Comparison of ENCODE assay signal across 8 cellular contexts in genomic region chr3:53846134-53846850, GRCh38. TPM values are rescaled to one million over a fixed set of nuclear protein-coding genes. Genes with fewer than 3 reads are reported as not detected.
DNase-seq lines count a peak whose midpoint lies in the region; ATAC-seq and TF ChIP-seq lines count a peak whose summit lies in the region.

A gene with protein sequence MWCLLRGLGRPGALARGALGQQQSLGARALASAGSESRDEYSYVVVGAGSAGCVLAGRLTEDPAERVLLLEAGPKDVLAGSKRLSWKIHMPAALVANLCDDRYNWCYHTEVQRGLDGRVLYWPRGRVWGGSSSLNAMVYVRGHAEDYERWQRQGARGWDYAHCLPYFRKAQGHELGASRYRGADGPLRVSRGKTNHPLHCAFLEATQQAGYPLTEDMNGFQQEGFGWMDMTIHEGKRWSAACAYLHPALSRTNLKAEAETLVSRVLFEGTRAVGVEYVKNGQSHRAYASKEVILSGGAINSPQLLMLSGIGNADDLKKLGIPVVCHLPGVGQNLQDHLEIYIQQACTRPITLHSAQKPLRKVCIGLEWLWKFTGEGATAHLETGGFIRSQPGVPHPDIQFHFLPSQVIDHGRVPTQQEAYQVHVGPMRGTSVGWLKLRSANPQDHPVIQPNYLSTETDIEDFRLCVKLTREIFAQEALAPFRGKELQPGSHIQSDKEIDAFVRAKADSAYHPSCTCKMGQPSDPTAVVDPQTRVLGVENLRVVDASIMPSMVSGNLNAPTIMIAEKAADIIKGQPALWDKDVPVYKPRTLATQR (minus strand): TSS chr3:53846419. CDS start chr3:53824008, 22,411 bp downstream.
A gene with protein sequence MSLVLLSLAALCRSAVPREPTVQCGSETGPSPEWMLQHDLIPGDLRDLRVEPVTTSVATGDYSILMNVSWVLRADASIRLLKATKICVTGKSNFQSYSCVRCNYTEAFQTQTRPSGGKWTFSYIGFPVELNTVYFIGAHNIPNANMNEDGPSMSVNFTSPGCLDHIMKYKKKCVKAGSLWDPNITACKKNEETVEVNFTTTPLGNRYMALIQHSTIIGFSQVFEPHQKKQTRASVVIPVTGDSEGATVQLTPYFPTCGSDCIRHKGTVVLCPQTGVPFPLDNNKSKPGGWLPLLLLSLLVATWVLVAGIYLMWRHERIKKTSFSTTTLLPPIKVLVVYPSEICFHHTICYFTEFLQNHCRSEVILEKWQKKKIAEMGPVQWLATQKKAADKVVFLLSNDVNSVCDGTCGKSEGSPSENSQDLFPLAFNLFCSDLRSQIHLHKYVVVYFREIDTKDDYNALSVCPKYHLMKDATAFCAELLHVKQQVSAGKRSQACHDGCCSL (plus strand): TSS chr3:53846568. CDS start chr3:53846589, 21 bp downstream.

- BruUV-seq in MCF 10A (replicated peaks; lab: Mats Ljungman, UMichigan), result no TSS peak

- peaks cover 67% of the 10 kb centered on the region for H3K27me3 Mint-ChIP-seq in activated T-cell treated with anti-CD3 and anti-CD28 coated beads, Interleukin-2, amount 50 U/mL, for 24 hours
- H3K27me3 Mint-ChIP-seq in MCF 10A (ENCODE audit: insufficient read depth, unreplicated experiment) (no peaks in the 10 kb centered on the region), immature natural killer cell (ENCODE audit: low read depth in 3 of 3) (peaks cover 5 to 24% (median 13%) of the 10 kb centered on the region in 3 donors)

- H3K9me3 Mint-ChIP-seq in activated T-cell treated with anti-CD3 and anti-CD28 coated beads, Interleukin-2, amount 50 U/mL, for 24 hours, result no peaks in the 10 kb centered on the region
- H3K9me3 Mint-ChIP-seq in MCF 10A (ENCODE audit: unreplicated experiment) (no peaks in the 10 kb centered on the region), immature natural killer cell (no peaks in the 10 kb centered on the region)

- no peak within 1 kb of the TSS for H3K27ac Mint-ChIP-seq in activated T-cell treated with anti-CD3 and anti-CD28 coated beads, Interleukin-2, amount 50 U/mL, for 24 hours
- H3K27ac Mint-ChIP-seq in MCF 10A (ENCODE audit: low read depth, unreplicated experiment) (no peak within 1 kb of the TSS), immature natural killer cell (no peak within 1 kb of the TSS)

- peak; percentile 44 for DNase-seq in activated T-cell treated with anti-CD3 and anti-CD28 coated beads, Interleukin-2, amount 50 U/mL, for 24 hours
- DNase-seq in activated T-cell treated with anti-CD3 and anti-CD28 coated beads, Interleukin-2, amount 50 U/mL, for 1 hour, result no peak
- DNase-seq in NCI-H446 treated with DMSO at 0.1 percent for 48 hours (lab: John Stamatoyannopoulos, UW) (peak; percentile 9), MCF 10A (ENCODE audit: unreplicated experiment) (peak; percentile 33), immature natural killer cell (no peak)
- DNase-seq in activated effector memory CD4-positive, alpha-beta T cell treated with Interleukin-2 at 50 U/mL for 16 hours, result no peak

- CTCF ChIA-PET in MCF 10A (lab: Yijun Ruan, JAX), result interaction anchor here (0.5 to 1.0 kb wide), 4 partner anchors 19 to 1704 kb away, joined by 3 to 6 read pairs (median 4); no protein-coding TSS in a partner anchor

- no peak for TF ChIP-seq CTCF in MCF 10A (IDR thresholded peaks at IDR 0.05; ENCODE audit: unreplicated experiment)

- H3K4me3 ChIP-seq in skin epidermis, result peak within 1 kb of the TSS; percentile 34 to 79 (median 50)

- peaks cover 9% of the 10 kb centered on the region for H3K4me1 Mint-ChIP-seq in activated T-cell treated with anti-CD3 and anti-CD28 coated beads, Interleukin-2, amount 50 U/mL, for 24 hours (ENCODE audit: low read depth)
- no peaks in the 10 kb centered on the region for H3K4me1 Mint-ChIP-seq in MCF 10A (ENCODE audit: insufficient read depth, unreplicated experiment)
- peaks cover 6 to 13% of the 10 kb centered on the region in 2 donors for H3K4me1 Mint-ChIP-seq in immature natural killer cell

- intact Hi-C loops in MCF 10A (cut with micrococcal nuclease), result no loop called here

- POLR2A ChIA-PET in MCF 10A (lab: Yijun Ruan, JAX), result interaction anchor here (0.8 kb wide), 1 partner anchor 45 kb away, joined by 4 read pairs; the partner anchor contains the start of gene SELENOK

- peak within 1 kb of the TSS in 10 of 21 experiments; percentile 9 to 78 (median 62) for H3K27ac ChIP-seq in skin epidermis

- peak; percentile 32 for ATAC-seq in HG02588 (IDR thresholded peaks at IDR 0.05; ENCODE audit: unreplicated experiment)

- H3K36me3 Mint-ChIP-seq in activated T-cell treated with anti-CD3 and anti-CD28 coated beads, Interleukin-2, amount 50 U/mL, for 24 hours (ENCODE audit: low read depth), result no peaks in the 10 kb centered on the region
- H3K36me3 Mint-ChIP-seq in MCF 10A (ENCODE audit: insufficient read depth, unreplicated experiment) (no peaks in the 10 kb centered on the region), immature natural killer cell (no peaks in the 10 kb centered on the region)

- H3K4me3 Mint-ChIP-seq in activated T-cell treated with anti-CD3 and anti-CD28 coated beads, Interleukin-2, amount 50 U/mL, for 24 hours, result peak within 1 kb of the TSS; percentile 60
- H3K4me3 Mint-ChIP-seq in MCF 10A (ENCODE audit: unreplicated experiment), result peak within 1 kb of the TSS; percentile 61
- H3K4me3 Mint-ChIP-seq in immature natural killer cell, result peak within 1 kb of the TSS; percentile 38 to 69 (median 61)

RNA-seq across cellular contexts. Expression of the first gene that starts in this region (rescaled TPM):
- total RNA-seq in MCF 10A (2022), result 0.49 and 0.56 TPM in 2 replicates
- not detected for polyA plus RNA-seq in immature natural killer cell

RNA-seq across cellular contexts. Expression of the second gene that starts in this region (rescaled TPM):
- 0.19 and 0.42 TPM in 2 replicates for total RNA-seq in MCF 10A (2022)
- 1 to 10 TPM in 1 of 3 donors, under 1 TPM in 1, not detected in 1; 0.79 to 1.2 TPM for polyA plus RNA-seq in immature natural killer cell

Comparison
In these comparisons a context has a peak if more than half of its experiments do, and no peak if none do; other contexts are left out.
1. DNase-seq: peak in activated T-cell treated with anti-CD3 and anti-CD28 coated beads, Interleukin-2, amount 50 U/mL, for 24 hours (single experiment) and NCI-H446 treated with DMSO at 0.1 percent for 48 hours (single experiment); none in activated T-cell treated with anti-CD3 and anti-CD28 coated beads, Interleukin-2, amount 50 U/mL, for 1 hour (single experiment), immature natural killer cell (0 of 3) and activated effector memory CD4-positive, alpha-beta T cell treated with Interleukin-2 at 50 U/mL for 16 hours (single experiment).
2. Peak in DNase-seq in MCF 10A; RNA of the genes that start here not detected or under 1 TPM.
3. Peak in every context shown above with its lines, with median percentiles within 50 percentile points of each other: H3K4me3 Mint-ChIP-seq.